1 cellular context compared by ENCODE assay signal in the genomic region with DNA sequence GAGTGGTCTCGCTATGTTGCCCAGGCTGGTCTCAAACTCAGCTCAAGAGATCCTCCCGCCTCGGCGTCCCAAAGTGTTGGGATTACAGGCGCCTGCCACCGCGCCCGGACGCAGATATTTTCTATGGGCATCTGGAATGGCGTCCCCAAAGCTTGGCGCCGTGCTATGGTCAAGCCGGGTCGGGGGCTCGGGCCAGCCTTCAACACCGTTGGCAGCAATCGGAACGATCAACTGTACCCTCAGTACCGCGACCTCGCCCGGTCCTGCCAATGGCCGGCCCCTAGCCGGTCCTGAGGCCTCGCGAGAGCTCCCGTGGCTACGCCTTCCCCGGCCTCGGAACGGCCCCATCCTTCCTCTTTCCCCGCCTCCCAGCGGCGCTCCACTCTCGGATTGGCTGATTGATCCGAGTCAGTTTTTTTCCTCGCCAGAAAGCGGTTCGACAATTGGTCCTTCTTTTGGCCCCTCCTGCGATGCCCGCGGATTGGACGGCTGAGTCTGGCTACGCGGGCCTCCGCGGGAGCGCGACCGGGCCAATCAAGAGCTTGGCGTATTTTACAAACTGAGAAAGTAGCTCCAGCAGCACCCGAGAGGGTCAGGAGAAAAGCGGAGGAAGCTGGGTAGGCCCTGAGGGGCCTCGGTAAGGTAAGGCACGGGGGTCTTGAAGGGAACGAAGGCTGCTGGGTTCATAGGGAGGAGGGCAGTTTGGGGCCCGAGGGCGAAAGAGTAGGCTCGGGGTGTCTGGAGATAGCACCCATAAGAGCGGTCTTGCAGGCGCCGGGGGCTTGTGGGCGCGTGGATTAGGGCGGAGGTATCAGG.
TF ChIP-seq lines count a peak whose summit lies in the region.

A gene with protein sequence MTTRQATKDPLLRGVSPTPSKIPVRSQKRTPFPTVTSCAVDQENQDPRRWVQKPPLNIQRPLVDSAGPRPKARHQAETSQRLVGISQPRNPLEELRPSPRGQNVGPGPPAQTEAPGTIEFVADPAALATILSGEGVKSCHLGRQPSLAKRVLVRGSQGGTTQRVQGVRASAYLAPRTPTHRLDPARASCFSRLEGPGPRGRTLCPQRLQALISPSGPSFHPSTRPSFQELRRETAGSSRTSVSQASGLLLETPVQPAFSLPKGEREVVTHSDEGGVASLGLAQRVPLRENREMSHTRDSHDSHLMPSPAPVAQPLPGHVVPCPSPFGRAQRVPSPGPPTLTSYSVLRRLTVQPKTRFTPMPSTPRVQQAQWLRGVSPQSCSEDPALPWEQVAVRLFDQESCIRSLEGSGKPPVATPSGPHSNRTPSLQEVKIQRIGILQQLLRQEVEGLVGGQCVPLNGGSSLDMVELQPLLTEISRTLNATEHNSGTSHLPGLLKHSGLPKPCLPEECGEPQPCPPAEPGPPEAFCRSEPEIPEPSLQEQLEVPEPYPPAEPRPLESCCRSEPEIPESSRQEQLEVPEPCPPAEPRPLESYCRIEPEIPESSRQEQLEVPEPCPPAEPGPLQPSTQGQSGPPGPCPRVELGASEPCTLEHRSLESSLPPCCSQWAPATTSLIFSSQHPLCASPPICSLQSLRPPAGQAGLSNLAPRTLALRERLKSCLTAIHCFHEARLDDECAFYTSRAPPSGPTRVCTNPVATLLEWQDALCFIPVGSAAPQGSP (plus strand): TSS at position 548 of the 816 bp plus-strand sequence. CDS start 354 bp downstream, outside the sequence.

TF ChIP-seq in K562, 482 proteins besides CTCF, POLR2A, EP300 and RAD21 (continued from another document and continues in another):
- TF ChIP-seq MYC (IDR thresholded peaks at IDR 0.05; ENCODE audit: low read depth, low read length) = peak; percentile 29; the same call in 1 of the 2 replicates
- 0 out of 2 replicates have a peak, but pooled peaks have one; percentile 36 for TF ChIP-seq MYC (CRISPR knock-in tag; IDR thresholded peaks at IDR 0.05; ENCODE audit: borderline replicate concordance, low read depth)
- peak; percentile 74 for TF ChIP-seq TAF7 (tag; IDR thresholded peaks at IDR 0.05)
- TF ChIP-seq, protein P1, sequence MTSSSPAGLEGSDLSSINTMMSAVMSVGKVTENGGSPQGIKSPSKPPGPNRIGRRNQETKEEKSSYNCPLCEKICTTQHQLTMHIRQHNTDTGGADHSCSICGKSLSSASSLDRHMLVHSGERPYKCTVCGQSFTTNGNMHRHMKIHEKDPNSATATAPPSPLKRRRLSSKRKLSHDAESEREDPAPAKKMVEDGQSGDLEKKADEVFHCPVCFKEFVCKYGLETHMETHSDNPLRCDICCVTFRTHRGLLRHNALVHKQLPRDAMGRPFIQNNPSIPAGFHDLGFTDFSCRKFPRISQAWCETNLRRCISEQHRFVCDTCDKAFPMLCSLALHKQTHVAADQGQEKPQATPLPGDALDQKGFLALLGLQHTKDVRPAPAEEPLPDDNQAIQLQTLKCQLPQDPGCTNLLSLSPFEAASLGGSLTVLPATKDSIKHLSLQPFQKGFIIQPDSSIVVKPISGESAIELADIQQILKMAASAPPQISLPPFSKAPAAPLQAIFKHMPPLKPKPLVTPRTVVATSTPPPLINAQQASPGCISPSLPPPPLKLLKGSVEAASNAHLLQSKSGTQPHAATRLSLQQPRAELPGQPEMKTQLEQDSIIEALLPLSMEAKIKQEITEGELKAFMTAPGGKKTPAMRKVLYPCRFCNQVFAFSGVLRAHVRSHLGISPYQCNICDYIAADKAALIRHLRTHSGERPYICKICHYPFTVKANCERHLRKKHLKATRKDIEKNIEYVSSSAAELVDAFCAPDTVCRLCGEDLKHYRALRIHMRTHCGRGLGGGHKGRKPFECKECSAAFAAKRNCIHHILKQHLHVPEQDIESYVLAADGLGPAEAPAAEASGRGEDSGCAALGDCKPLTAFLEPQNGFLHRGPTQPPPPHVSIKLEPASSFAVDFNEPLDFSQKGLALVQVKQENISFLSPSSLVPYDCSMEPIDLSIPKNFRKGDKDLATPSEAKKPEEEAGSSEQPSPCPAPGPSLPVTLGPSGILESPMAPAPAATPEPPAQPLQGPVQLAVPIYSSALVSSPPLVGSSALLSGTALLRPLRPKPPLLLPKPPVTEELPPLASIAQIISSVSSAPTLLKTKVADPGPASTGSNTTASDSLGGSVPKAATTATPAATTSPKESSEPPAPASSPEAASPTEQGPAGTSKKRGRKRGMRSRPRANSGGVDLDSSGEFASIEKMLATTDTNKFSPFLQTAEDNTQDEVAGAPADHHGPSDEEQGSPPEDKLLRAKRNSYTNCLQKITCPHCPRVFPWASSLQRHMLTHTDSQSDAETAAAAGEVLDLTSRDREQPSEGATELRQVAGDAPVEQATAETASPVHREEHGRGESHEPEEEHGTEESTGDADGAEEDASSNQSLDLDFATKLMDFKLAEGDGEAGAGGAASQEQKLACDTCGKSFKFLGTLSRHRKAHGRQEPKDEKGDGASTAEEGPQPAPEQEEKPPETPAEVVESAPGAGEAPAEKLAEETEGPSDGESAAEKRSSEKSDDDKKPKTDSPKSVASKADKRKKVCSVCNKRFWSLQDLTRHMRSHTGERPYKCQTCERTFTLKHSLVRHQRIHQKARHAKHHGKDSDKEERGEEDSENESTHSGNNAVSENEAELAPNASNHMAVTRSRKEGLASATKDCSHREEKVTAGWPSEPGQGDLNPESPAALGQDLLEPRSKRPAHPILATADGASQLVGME (CRISPR knock-in tag; IDR thresholded peaks at IDR 0.05) = 0 out of 2 replicates have a peak, but pooled peaks have one; percentile 26
- peak; percentile 97 for TF ChIP-seq RBFOX2 (IDR thresholded peaks at IDR 0.05; ENCODE audit: low read depth, low read length)
- TF ChIP-seq ATF7 (IDR thresholded peaks at IDR 0.05) = peak; percentile 48; the same call in 1 of the 2 replicates
- peak; percentile 35 for TF ChIP-seq HNRNPLL (IDR thresholded peaks at IDR 0.05; ENCODE audit: low read depth, low read length, poor library complexity, severe bottlenecking)
- peak; percentile 85 for TF ChIP-seq ASH1L (IDR thresholded peaks at IDR 0.05; ENCODE audit: borderline replicate concordance, low read depth, partially characterized antibody)
- peak; percentile 80; the same call in 1 of the 2 replicates for TF ChIP-seq PML (IDR thresholded peaks at IDR 0.05; ENCODE audit: low read length)
- no peak for TF ChIP-seq RFX1 (IDR thresholded peaks at IDR 0.05)
- TF ChIP-seq RFX7 (CRISPR knock-in tag; IDR thresholded peaks at IDR 0.05) = no peak
- no peak for TF ChIP-seq NFE2L1 (tag; IDR thresholded peaks at IDR 0.05; ENCODE audit: borderline replicate concordance, low read depth)
- peak; percentile 39 for TF ChIP-seq SP2 (IDR thresholded peaks at IDR 0.05; ENCODE audit: extremely low read depth, low read depth, low read length, poor library complexity, severe bottlenecking)
- TF ChIP-seq, protein P2, sequence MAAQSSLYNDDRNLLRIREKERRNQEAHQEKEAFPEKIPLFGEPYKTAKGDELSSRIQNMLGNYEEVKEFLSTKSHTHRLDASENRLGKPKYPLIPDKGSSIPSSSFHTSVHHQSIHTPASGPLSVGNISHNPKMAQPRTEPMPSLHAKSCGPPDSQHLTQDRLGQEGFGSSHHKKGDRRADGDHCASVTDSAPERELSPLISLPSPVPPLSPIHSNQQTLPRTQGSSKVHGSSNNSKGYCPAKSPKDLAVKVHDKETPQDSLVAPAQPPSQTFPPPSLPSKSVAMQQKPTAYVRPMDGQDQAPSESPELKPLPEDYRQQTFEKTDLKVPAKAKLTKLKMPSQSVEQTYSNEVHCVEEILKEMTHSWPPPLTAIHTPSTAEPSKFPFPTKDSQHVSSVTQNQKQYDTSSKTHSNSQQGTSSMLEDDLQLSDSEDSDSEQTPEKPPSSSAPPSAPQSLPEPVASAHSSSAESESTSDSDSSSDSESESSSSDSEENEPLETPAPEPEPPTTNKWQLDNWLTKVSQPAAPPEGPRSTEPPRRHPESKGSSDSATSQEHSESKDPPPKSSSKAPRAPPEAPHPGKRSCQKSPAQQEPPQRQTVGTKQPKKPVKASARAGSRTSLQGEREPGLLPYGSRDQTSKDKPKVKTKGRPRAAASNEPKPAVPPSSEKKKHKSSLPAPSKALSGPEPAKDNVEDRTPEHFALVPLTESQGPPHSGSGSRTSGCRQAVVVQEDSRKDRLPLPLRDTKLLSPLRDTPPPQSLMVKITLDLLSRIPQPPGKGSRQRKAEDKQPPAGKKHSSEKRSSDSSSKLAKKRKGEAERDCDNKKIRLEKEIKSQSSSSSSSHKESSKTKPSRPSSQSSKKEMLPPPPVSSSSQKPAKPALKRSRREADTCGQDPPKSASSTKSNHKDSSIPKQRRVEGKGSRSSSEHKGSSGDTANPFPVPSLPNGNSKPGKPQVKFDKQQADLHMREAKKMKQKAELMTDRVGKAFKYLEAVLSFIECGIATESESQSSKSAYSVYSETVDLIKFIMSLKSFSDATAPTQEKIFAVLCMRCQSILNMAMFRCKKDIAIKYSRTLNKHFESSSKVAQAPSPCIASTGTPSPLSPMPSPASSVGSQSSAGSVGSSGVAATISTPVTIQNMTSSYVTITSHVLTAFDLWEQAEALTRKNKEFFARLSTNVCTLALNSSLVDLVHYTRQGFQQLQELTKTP (IDR thresholded peaks at IDR 0.05; ENCODE audit: low read depth in 1 of 2, partially characterized antibody in 2 of 2) = peak in 1 of 2 experiments; percentile 39
- TF ChIP-seq KDM2B (CRISPR knock-in tag; IDR thresholded peaks at IDR 0.05) = 0 out of 2 replicates have a peak, but pooled peaks have one; percentile 23
- TF ChIP-seq RBBP5 (IDR thresholded peaks at IDR 0.05; ENCODE audit: borderline replicate concordance, insufficient read depth, low read length, poor library complexity, severe bottlenecking) = peak; percentile 51
- TF ChIP-seq, protein P3, sequence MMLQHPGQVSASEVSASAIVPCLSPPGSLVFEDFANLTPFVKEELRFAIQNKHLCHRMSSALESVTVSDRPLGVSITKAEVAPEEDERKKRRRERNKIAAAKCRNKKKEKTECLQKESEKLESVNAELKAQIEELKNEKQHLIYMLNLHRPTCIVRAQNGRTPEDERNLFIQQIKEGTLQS (IDR thresholded peaks at IDR 0.05) = no peak
- TF ChIP-seq, protein P3 (CRISPR knock-in tag; conservative IDR thresholded peaks at IDR 0.05) = 0 out of 2 replicates have a peak, but pooled peaks have one; percentile 18
- peak; percentile 76 to 81 for TF ChIP-seq NRF1 (conservative IDR thresholded peaks at IDR 0.05 in 1 of 2, IDR thresholded peaks at IDR 0.05 in 1 of 2)
- TF ChIP-seq SIRT6 (IDR thresholded peaks at IDR 0.05; ENCODE audit: low read depth, low read length) = no peak
- peak; percentile 53 for TF ChIP-seq PCBP1 (IDR thresholded peaks at IDR 0.05; ENCODE audit: low read depth, low read length, poor library complexity, severe bottlenecking)
- TF ChIP-seq ZNF780A (CRISPR knock-in tag; IDR thresholded peaks at IDR 0.05) = no peak
- TF ChIP-seq, protein P4, sequence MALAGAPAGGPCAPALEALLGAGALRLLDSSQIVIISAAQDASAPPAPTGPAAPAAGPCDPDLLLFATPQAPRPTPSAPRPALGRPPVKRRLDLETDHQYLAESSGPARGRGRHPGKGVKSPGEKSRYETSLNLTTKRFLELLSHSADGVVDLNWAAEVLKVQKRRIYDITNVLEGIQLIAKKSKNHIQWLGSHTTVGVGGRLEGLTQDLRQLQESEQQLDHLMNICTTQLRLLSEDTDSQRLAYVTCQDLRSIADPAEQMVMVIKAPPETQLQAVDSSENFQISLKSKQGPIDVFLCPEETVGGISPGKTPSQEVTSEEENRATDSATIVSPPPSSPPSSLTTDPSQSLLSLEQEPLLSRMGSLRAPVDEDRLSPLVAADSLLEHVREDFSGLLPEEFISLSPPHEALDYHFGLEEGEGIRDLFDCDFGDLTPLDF (CRISPR knock-in tag; IDR thresholded peaks at IDR 0.05) = peak; percentile 61; the same call in 1 of the 2 replicates
- TF ChIP-seq, protein P5, sequence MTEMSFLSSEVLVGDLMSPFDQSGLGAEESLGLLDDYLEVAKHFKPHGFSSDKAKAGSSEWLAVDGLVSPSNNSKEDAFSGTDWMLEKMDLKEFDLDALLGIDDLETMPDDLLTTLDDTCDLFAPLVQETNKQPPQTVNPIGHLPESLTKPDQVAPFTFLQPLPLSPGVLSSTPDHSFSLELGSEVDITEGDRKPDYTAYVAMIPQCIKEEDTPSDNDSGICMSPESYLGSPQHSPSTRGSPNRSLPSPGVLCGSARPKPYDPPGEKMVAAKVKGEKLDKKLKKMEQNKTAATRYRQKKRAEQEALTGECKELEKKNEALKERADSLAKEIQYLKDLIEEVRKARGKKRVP (CRISPR knock-in tag; IDR thresholded peaks at IDR 0.05) = 0 out of 2 replicates have a peak, but pooled peaks have one; percentile 16
- no peak for TF ChIP-seq ZNF224 (CRISPR knock-in tag; IDR thresholded peaks at IDR 0.05)
- TF ChIP-seq, protein P6, sequence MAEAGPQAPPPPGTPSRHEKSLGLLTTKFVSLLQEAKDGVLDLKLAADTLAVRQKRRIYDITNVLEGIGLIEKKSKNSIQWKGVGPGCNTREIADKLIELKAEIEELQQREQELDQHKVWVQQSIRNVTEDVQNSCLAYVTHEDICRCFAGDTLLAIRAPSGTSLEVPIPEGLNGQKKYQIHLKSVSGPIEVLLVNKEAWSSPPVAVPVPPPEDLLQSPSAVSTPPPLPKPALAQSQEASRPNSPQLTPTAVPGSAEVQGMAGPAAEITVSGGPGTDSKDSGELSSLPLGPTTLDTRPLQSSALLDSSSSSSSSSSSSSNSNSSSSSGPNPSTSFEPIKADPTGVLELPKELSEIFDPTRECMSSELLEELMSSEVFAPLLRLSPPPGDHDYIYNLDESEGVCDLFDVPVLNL (CRISPR knock-in tag; IDR thresholded peaks at IDR 0.05; ENCODE audit: low read depth) = peak; percentile 97
- TF ChIP-seq ZNF197 (CRISPR knock-in tag; IDR thresholded peaks at IDR 0.05; ENCODE audit: low read depth) = no peak
- peak; percentile 92 for TF ChIP-seq SUPT5H (IDR thresholded peaks at IDR 0.05)
- TF ChIP-seq BRD9 (IDR thresholded peaks at IDR 0.05; ENCODE audit: low read depth, partially characterized antibody) = peak; percentile 44
- TF ChIP-seq RB1 (IDR thresholded peaks at IDR 0.05; ENCODE audit: low read depth) = no peak
